Comparison of ENCODE assay signal across 25 cellular contexts in genomic region chr1:5351366-5351765, GRCh38.
"Had no signal": no experiment of that assay in that cellular context is flagged by ENCODE, and none has a peak within 500 bp of the region (broad histone marks: within the 10 kb centered on the region; RNA-seq: fewer than 3 reads in every experiment).

No MANE protein-coding gene starts in this region.

- H3K79me2 ChIP-seq: parathyroid adenoma had no signal

- H3K4me3 Mint-ChIP-seq: dendritic cell treated with granulocyte-macrophage colony-stimulating factor and Interleukin-4, amounts not matched to agents 40 ng/mL and 50 ng/mL, for 4 days; effector memory CD8-positive, alpha-beta T cell; memory B cell; naive thymus-derived CD4-positive, alpha-beta T cell; nephron progenitor cell; stimulated activated naive B cell treated with anti-CD40 and anti-IgM and Interleukin-4, amounts not matched to agents 10 μg/mL and 1 μg/mL and 100 μg/mL, for 72 hours; stimulated activated naive CD8-positive, alpha-beta T cell treated with anti-CD3 and anti-CD28 coated beads, Interleukin-15, amount 100 ng/mL, for 72 hours had no signal

- H3K9me3 Mint-ChIP-seq: effector memory CD8-positive, alpha-beta T cell had no signal

- H3K27me3 Mint-ChIP-seq: dendritic cell treated with granulocyte-macrophage colony-stimulating factor and Interleukin-4, amounts not matched to agents 40 ng/mL and 50 ng/mL, for 4 days; stimulated activated naive B cell treated with anti-CD40 and anti-IgM and Interleukin-4, amounts not matched to agents 10 μg/mL and 1 μg/mL and 100 μg/mL, for 72 hours; stimulated activated naive CD8-positive, alpha-beta T cell treated with anti-CD3 and anti-CD28 coated beads, Interleukin-15, amount 100 ng/mL, for 72 hours had no signal

- H2AFZ ChIP-seq: parathyroid adenoma had no signal

- H3K4me1 ChIP-seq: esophagus squamous epithelium, gastroesophageal sphincter, left ventricle myocardium inferior, lower lobe of right lung, parathyroid adenoma, prostate gland, right lobe of liver, spleen, testis, tibial nerve had no signal

- H3K27ac Mint-ChIP-seq: dendritic cell treated with granulocyte-macrophage colony-stimulating factor and Interleukin-4, amounts not matched to agents 40 ng/mL and 50 ng/mL, for 4 days; effector memory CD8-positive, alpha-beta T cell; memory B cell; naive thymus-derived CD4-positive, alpha-beta T cell; nephron progenitor cell; stimulated activated naive B cell treated with anti-CD40 and anti-IgM and Interleukin-4, amounts not matched to agents 10 μg/mL and 1 μg/mL and 100 μg/mL, for 72 hours; stimulated activated naive CD8-positive, alpha-beta T cell treated with anti-CD3 and anti-CD28 coated beads, Interleukin-15, amount 100 ng/mL, for 72 hours had no signal

- H3K27me3 ChIP-seq: right lobe of liver, testis, tibial nerve had no signal

- H3K9me3 ChIP-seq: lower lobe of right lung, prostate gland, right lobe of liver, testis had no signal

- H3K4me1 Mint-ChIP-seq: memory B cell; stimulated activated naive B cell treated with anti-CD40 and anti-IgM and Interleukin-4, amounts not matched to agents 10 μg/mL and 1 μg/mL and 100 μg/mL, for 72 hours had no signal

- FAIRE-seq: colon, kidney had no signal

- H3K27ac ChIP-seq: esophagus squamous epithelium, gastroesophageal sphincter, left ventricle myocardium inferior, lower lobe of right lung, parathyroid adenoma, prostate gland, right lobe of liver, spleen, testis, tibial nerve had no signal

- H3K9ac ChIP-seq: parathyroid adenoma had no signal

- H3K4me3 ChIP-seq: esophagus squamous epithelium, gastroesophageal sphincter, left ventricle myocardium inferior, lower lobe of right lung, prostate gland, right lobe of liver, spleen, testis, tibial nerve had no signal

- H3K36me3 ChIP-seq: esophagus squamous epithelium, gastroesophageal sphincter, left ventricle myocardium inferior, lower lobe of right lung, prostate gland, right lobe of liver, spleen, tibial nerve had no signal

- DNase-seq: effector memory CD8-positive, alpha-beta T cell; esophagus squamous epithelium; foreskin fibroblast; glutamatergic neuron; kidney; left cardiac atrium; left ventricle myocardium inferior; lower lobe of right lung; naive thymus-derived CD4-positive, alpha-beta T cell; nephron progenitor cell; right lobe of liver; spleen; stimulated activated CD4-positive, alpha-beta T cell treated with anti-CD3 and anti-CD28 coated beads, Interleukin-15, amount 100 ng/mL, for 24 hours; stimulated activated CD4-positive, alpha-beta T cell treated with anti-CD3 and anti-CD28 coated beads, Interleukin-2, amount 100 ng/mL, for 24 hours; stimulated activated CD4-positive, alpha-beta T cell treated with anti-CD3 and anti-CD28 coated beads, Interleukin-4, amount 100 ng/mL, for 4 hours; stimulated activated naive B cell treated with anti-CD40 and anti-IgM and Interleukin-4, amounts not matched to agents 10 μg/mL and 1 μg/mL and 100 μg/mL, for 72 hours; stimulated activated naive CD8-positive, alpha-beta T cell treated with anti-CD3 and anti-CD28 coated beads, Interleukin-15, amount 100 ng/mL, for 72 hours; testis had no signal

- H3K36me3 Mint-ChIP-seq: memory B cell; stimulated activated naive B cell treated with anti-CD40 and anti-IgM and Interleukin-4, amounts not matched to agents 10 μg/mL and 1 μg/mL and 100 μg/mL, for 72 hours had no signal
